In the genomic region with DNA sequence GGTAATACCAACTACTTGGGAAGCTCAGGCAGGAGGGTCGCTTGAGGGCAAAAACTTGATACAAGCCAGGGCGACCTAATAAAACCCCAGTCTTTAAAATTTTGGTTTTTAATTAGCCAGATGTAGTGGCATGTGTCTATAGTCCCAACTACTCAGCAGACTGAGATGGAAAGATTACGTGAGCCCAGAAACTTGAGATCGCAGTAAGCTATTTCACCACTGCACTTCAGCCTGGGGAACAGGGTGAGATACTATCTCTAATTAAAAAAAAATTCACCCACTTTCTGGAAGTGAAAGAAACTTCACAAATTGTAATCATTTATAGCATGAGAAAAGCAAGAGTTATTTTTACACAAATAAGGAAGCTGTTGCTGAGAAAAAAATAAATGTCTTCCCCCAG, we compare ENCODE assay signal across 24 cellular contexts. TPM values are rescaled to one million over a fixed set of nuclear protein-coding genes. Genes with fewer than 3 reads are reported as not detected.
"Had no signal": no experiment of that assay in that cellular context is flagged by ENCODE, and none has a peak within 500 bp of the region (broad histone marks: within the 10 kb centered on the region; RNA-seq: fewer than 3 reads in every experiment).

No MANE protein-coding gene starts in this region.

- H3K36me3 ChIP-seq: colonic mucosa, left ventricle myocardium inferior, sigmoid colon, thoracic aorta, vagina had no signal

- H3K4me1 ChIP-seq: colonic mucosa, left ventricle myocardium inferior, sigmoid colon, vagina had no signal

- H3K27me3 ChIP-seq: colonic mucosa, dorsolateral prefrontal cortex, sigmoid colon, vagina had no signal

- H3K27ac ChIP-seq: colonic mucosa, dorsolateral prefrontal cortex, left ventricle myocardium inferior, sigmoid colon, thoracic aorta, vagina had no signal

- H3K4me2 ChIP-seq: smooth muscle cell had no signal

- FAIRE-seq: astrocyte, endothelial cell of umbilical vein had no signal

- H3K9me3 ChIP-seq: colonic mucosa, sigmoid colon, thoracic aorta, vagina had no signal

- ATAC-seq: effector memory CD8-positive, alpha-beta T cell; esophagus mucosa; natural killer cell treated with Interleukin-12 subunit alpha and Interleukin-12 subunit beta and Interleukin-15 and Interleukin-18, amount 100 ng/mL, for 72 hours had no signal

- DNase-seq: activated CD4-positive, alpha-beta memory T cell treated with anti-CD3 and anti-CD28 coated beads for 36 hours; activated CD4-positive, alpha-beta T cell treated with anti-CD3 and anti-CD28 coated beads for 4 hours; activated CD4-positive, CD25-positive, alpha-beta regulatory T cell; activated naive CD4-positive, alpha-beta T cell treated with Interleukin-2 at 50 U/mL for 16 hours; activated naive CD8-positive, alpha-beta T cell treated with anti-CD3 and anti-CD28 coated beads for 36 hours; activated T-cell treated with anti-CD3 and anti-CD28 coated beads, Interleukin-2, amount 50 U/mL, for 48 hours; colonic mucosa; dorsolateral prefrontal cortex; effector memory CD8-positive, alpha-beta T cell; hippocampal formation; left ventricle myocardium inferior; retina; sigmoid colon; stimulated activated CD4-positive, alpha-beta T cell treated with anti-CD3 and anti-CD28 coated beads, Interleukin-15, amount 100 ng/mL, for 24 hours; stimulated activated CD8-positive, alpha-beta memory T cell treated with anti-CD3 and anti-CD28 coated beads, Interleukin-4, amount 100 ng/mL, for 48 hours; stimulated activated naive CD4-positive, alpha-beta T cell had no signal

- H3K4me3 ChIP-seq: colonic mucosa, dorsolateral prefrontal cortex, left ventricle myocardium inferior, sigmoid colon, smooth muscle cell, thoracic aorta, vagina had no signal

RNA-seq across cellular contexts. Expression of a gene that starts 0.8 kb away (rescaled TPM):
- total RNA-seq: activated CD4-positive, alpha-beta memory T cell treated with anti-CD3 and anti-CD28 coated beads for 36 hours; activated naive CD8-positive, alpha-beta T cell treated with anti-CD3 and anti-CD28 coated beads for 36 hours; astrocyte; endothelial cell of umbilical vein; natural killer cell treated with Interleukin-12 subunit alpha and Interleukin-12 subunit beta and Interleukin-15 and Interleukin-18, amount 100 ng/mL, for 72 hours; osteocyte; sigmoid colon; thoracic aorta; vagina had no signal
